Comparison of ENCODE assay signal across 17 cellular contexts in genomic region chr7:51702673-51703072, GRCh38.
A peak's percentile ranks its signal among the peaks of the same experiment; 100 is the strongest.
DNase-seq lines count a peak whose midpoint lies in the region; ATAC-seq, FAIRE-seq and TF ChIP-seq lines count a peak whose summit lies in the region.
"Had no signal": no experiment of that assay in that cellular context is flagged by ENCODE, and none has a peak within 500 bp of the region (broad histone marks: within the 10 kb centered on the region; RNA-seq: fewer than 3 reads in every experiment).

No MANE protein-coding gene starts in this region.

- peak overlapping the region; percentile 8 for H3K27ac ChIP-seq in OCI-LY1 (ENCODE audit: low read depth, low read length, poor library complexity, severe bottlenecking)

- no peak overlapping the region for H3K4me2 ChIP-seq in OCI-LY1 (ENCODE audit: low read length)

- no peaks in the 10 kb centered on the region for H3K27me3 Mint-ChIP-seq in activated CD4-positive, alpha-beta memory T cell treated with anti-CD3 and anti-CD28 coated beads for 36 hours
- H3K27me3 Mint-ChIP-seq in WTC11 (ENCODE audit: low read depth), result no peaks in the 10 kb centered on the region
- H3K27me3 Mint-ChIP-seq: CD4-positive, CD25-positive, alpha-beta regulatory T cell had no signal

- no peaks in the 10 kb centered on the region for H4K20me1 ChIP-seq in OCI-LY1 (ENCODE audit: insufficient read depth, low read length)

- POLR2A ChIA-PET in activated CD4-positive, alpha-beta memory T cell treated with anti-CD3 and anti-CD28 coated beads for 36 hours (lab: Charles Lee), result no interaction called here
- POLR2A ChIA-PET in WTC11 (lab: Charles Lee), result no interaction called here

- peaks cover 28% of the 10 kb centered on the region for H3K4me1 ChIP-seq in OCI-LY1 (ENCODE audit: insufficient read depth, low read length, severe bottlenecking)
- H3K4me1 ChIP-seq: Caco-2 had no signal

- H3K9me3 Mint-ChIP-seq in activated CD4-positive, alpha-beta memory T cell treated with anti-CD3 and anti-CD28 coated beads for 36 hours, result peaks cover 21% of the 10 kb centered on the region
- H3K9me3 Mint-ChIP-seq in WTC11, result peaks cover 19% of the 10 kb centered on the region

- no peaks in the 10 kb centered on the region for H3K36me3 Mint-ChIP-seq in activated CD4-positive, alpha-beta memory T cell treated with anti-CD3 and anti-CD28 coated beads for 36 hours
- H3K36me3 Mint-ChIP-seq in WTC11, result peaks cover 6% of the 10 kb centered on the region; the same call in 1 of the 2 replicates
- H3K36me3 Mint-ChIP-seq: CD4-positive, CD25-positive, alpha-beta regulatory T cell had no signal

- no peak for DNase-seq in urothelium cell line (ENCODE audit: low spot score)
- DNase-seq in activated CD4-positive, alpha-beta memory T cell treated with anti-CD3 and anti-CD28 coated beads for 36 hours, result no peak
- no peak for DNase-seq in WTC11 (ENCODE audit: low spot score)
- no peak for DNase-seq in NCI-H146 treated with DMSO at 0.1 percent for 48 hours (lab: John Stamatoyannopoulos, UW; ENCODE audit: unreplicated experiment)
- DNase-seq: ACHN; BE2C; C1 segment of cervical spinal cord; Caco-2; CD4-positive, CD25-positive, alpha-beta regulatory T cell; CD8-positive, alpha-beta memory T cell; H9; KG1 had no signal

- H3K27ac Mint-ChIP-seq in activated CD4-positive, alpha-beta memory T cell treated with anti-CD3 and anti-CD28 coated beads for 36 hours, result no peak overlapping the region
- H3K27ac Mint-ChIP-seq in WTC11, result no peak overlapping the region
- H3K27ac Mint-ChIP-seq: CD4-positive, CD25-positive, alpha-beta regulatory T cell; CD8-positive, alpha-beta memory T cell; H9 had no signal

- no peak overlapping the region for H3K9ac ChIP-seq in OCI-LY1 (ENCODE audit: low read length)

- H3K4me1 Mint-ChIP-seq in activated CD4-positive, alpha-beta memory T cell treated with anti-CD3 and anti-CD28 coated beads for 36 hours (ENCODE audit: low read depth), result no peaks in the 10 kb centered on the region
- H3K4me1 Mint-ChIP-seq in WTC11, result no peaks in the 10 kb centered on the region
- H3K4me1 Mint-ChIP-seq: CD4-positive, CD25-positive, alpha-beta regulatory T cell; CD8-positive, alpha-beta memory T cell; H9 had no signal

- no peaks in the 10 kb centered on the region for H3K9me2 ChIP-seq in OCI-LY1 (ENCODE audit: low read depth, low read length)

- H3K9me3 ChIP-seq in OCI-LY1 (ENCODE audit: low read length), result peaks cover 3% of the 10 kb centered on the region; the same call in 1 of the 2 replicates
- H3K9me3 ChIP-seq: BE2C, Caco-2 had no signal

- CTCF ChIA-PET in activated CD4-positive, alpha-beta memory T cell treated with anti-CD3 and anti-CD28 coated beads for 36 hours (lab: Charles Lee), result no interaction called here
- CTCF ChIA-PET in WTC11 (lab: Charles Lee), result no interaction called here

- H3K27me3 ChIP-seq in OCI-LY1 (ENCODE audit: insufficient read depth, low read length), result no peaks in the 10 kb centered on the region
- H3K27me3 ChIP-seq: BE2C had no signal

- H3K36me3 ChIP-seq in OCI-LY1 (ENCODE audit: insufficient read depth, low read length), result no peaks in the 10 kb centered on the region
- H3K36me3 ChIP-seq: BE2C had no signal

- FAIRE-seq in urothelium cell line (lab: Jason Lieb, UNC), result peak; percentile 20
- FAIRE-seq: GM19239, H1 had no signal

- H2AFZ ChIP-seq in OCI-LY1 (ENCODE audit: low read length), result no peak overlapping the region

- intact Hi-C loops in activated CD4-positive, alpha-beta memory T cell treated with anti-CD3 and anti-CD28 coated beads for 36 hours (cut with micrococcal nuclease), result no loop called here

- no peaks in the 10 kb centered on the region for H3K79me2 ChIP-seq in OCI-LY1 (ENCODE audit: insufficient read depth, low read length)

- no peak overlapping the region for H3K4me3 ChIP-seq in OCI-LY1 (ENCODE audit: low read depth, low read length, poor library complexity, severe bottlenecking)

- ATAC-seq in GM18868 (IDR thresholded peaks at IDR 0.05; ENCODE audit: unreplicated experiment) (peak; percentile 88), HG03378 (IDR thresholded peaks at IDR 0.05; ENCODE audit: unreplicated experiment) (peak; percentile 56), WTC11 (no peak)

- H3F3A ChIP-seq in OCI-LY1 (ENCODE audit: insufficient read depth, low read length), result no peaks in the 10 kb centered on the region

- no peak overlapping the region for H3K4me3 Mint-ChIP-seq in activated CD4-positive, alpha-beta memory T cell treated with anti-CD3 and anti-CD28 coated beads for 36 hours
- no peak overlapping the region for H3K4me3 Mint-ChIP-seq in WTC11
- H3K4me3 Mint-ChIP-seq: CD4-positive, CD25-positive, alpha-beta regulatory T cell; CD8-positive, alpha-beta memory T cell; H9 had no signal

- TF ChIP-seq CTCF in OCI-LY1 (IDR thresholded peaks at IDR 0.05; ENCODE audit: low read length) (no peak), WTC11 (IDR thresholded peaks at IDR 0.05) (no peak)

TF ChIP-seq in WTC11, 78 proteins besides CTCF, POLR2A, EP300 and RAD21 (continues in another document):
- TF ChIP-seq SOX15 (CRISPR knock-in tag; IDR thresholded peaks at IDR 0.05) (no peak), MLX (CRISPR knock-in tag; IDR thresholded peaks at IDR 0.05) (no peak), TEAD4 (CRISPR knock-in tag; IDR thresholded peaks at IDR 0.05) (no peak), PRRX2 (CRISPR knock-in tag; IDR thresholded peaks at IDR 0.05) (no peak), STAT6 (CRISPR knock-in tag; conservative IDR thresholded peaks at IDR 0.05; ENCODE audit: low read depth) (no peak), ZNF121 (CRISPR knock-in tag; IDR thresholded peaks at IDR 0.05) (no peak), ZNF232 (CRISPR knock-in tag; IDR thresholded peaks at IDR 0.05) (no peak), ZBTB21 (CRISPR knock-in tag; IDR thresholded peaks at IDR 0.05; ENCODE audit: borderline replicate concordance) (no peak), GABPB1 (CRISPR knock-in tag; IDR thresholded peaks at IDR 0.05) (no peak), CDX4 (CRISPR knock-in tag; IDR thresholded peaks at IDR 0.05; ENCODE audit: borderline replicate concordance) (no peak), ZNF219 (CRISPR knock-in tag; IDR thresholded peaks at IDR 0.05; ENCODE audit: borderline replicate concordance) (no peak), FOXP4 (CRISPR knock-in tag; IDR thresholded peaks at IDR 0.05) (no peak), ZNF671 (CRISPR knock-in tag; IDR thresholded peaks at IDR 0.05) (no peak)
